1 cellular context compared by ENCODE assay signal in genomic region chr1:54125671-54126070, GRCh38.
TF ChIP-seq lines count a peak whose summit lies in the region.

No MANE protein-coding gene starts in this region.

TF ChIP-seq in H1, 55 proteins besides CTCF, POLR2A, EP300 and RAD21 (continued from another document):
- TF ChIP-seq BACH1 (IDR thresholded peaks at IDR 0.05; ENCODE audit: low read length) = no peak
- no peak for TF ChIP-seq CHD1 (IDR thresholded peaks at IDR 0.05; ENCODE audit: low read depth, low read length)
- TF ChIP-seq YY1 (IDR thresholded peaks at IDR 0.05; ENCODE audit: low read depth, low read length) = no peak
- TF ChIP-seq ATF3 (IDR thresholded peaks at IDR 0.05; ENCODE audit: insufficient read depth, low read depth, low read length) = no peak
- TF ChIP-seq NRF1 (IDR thresholded peaks at IDR 0.05; ENCODE audit: low read depth, low read length) = no peak
- TF ChIP-seq, protein P1, sequence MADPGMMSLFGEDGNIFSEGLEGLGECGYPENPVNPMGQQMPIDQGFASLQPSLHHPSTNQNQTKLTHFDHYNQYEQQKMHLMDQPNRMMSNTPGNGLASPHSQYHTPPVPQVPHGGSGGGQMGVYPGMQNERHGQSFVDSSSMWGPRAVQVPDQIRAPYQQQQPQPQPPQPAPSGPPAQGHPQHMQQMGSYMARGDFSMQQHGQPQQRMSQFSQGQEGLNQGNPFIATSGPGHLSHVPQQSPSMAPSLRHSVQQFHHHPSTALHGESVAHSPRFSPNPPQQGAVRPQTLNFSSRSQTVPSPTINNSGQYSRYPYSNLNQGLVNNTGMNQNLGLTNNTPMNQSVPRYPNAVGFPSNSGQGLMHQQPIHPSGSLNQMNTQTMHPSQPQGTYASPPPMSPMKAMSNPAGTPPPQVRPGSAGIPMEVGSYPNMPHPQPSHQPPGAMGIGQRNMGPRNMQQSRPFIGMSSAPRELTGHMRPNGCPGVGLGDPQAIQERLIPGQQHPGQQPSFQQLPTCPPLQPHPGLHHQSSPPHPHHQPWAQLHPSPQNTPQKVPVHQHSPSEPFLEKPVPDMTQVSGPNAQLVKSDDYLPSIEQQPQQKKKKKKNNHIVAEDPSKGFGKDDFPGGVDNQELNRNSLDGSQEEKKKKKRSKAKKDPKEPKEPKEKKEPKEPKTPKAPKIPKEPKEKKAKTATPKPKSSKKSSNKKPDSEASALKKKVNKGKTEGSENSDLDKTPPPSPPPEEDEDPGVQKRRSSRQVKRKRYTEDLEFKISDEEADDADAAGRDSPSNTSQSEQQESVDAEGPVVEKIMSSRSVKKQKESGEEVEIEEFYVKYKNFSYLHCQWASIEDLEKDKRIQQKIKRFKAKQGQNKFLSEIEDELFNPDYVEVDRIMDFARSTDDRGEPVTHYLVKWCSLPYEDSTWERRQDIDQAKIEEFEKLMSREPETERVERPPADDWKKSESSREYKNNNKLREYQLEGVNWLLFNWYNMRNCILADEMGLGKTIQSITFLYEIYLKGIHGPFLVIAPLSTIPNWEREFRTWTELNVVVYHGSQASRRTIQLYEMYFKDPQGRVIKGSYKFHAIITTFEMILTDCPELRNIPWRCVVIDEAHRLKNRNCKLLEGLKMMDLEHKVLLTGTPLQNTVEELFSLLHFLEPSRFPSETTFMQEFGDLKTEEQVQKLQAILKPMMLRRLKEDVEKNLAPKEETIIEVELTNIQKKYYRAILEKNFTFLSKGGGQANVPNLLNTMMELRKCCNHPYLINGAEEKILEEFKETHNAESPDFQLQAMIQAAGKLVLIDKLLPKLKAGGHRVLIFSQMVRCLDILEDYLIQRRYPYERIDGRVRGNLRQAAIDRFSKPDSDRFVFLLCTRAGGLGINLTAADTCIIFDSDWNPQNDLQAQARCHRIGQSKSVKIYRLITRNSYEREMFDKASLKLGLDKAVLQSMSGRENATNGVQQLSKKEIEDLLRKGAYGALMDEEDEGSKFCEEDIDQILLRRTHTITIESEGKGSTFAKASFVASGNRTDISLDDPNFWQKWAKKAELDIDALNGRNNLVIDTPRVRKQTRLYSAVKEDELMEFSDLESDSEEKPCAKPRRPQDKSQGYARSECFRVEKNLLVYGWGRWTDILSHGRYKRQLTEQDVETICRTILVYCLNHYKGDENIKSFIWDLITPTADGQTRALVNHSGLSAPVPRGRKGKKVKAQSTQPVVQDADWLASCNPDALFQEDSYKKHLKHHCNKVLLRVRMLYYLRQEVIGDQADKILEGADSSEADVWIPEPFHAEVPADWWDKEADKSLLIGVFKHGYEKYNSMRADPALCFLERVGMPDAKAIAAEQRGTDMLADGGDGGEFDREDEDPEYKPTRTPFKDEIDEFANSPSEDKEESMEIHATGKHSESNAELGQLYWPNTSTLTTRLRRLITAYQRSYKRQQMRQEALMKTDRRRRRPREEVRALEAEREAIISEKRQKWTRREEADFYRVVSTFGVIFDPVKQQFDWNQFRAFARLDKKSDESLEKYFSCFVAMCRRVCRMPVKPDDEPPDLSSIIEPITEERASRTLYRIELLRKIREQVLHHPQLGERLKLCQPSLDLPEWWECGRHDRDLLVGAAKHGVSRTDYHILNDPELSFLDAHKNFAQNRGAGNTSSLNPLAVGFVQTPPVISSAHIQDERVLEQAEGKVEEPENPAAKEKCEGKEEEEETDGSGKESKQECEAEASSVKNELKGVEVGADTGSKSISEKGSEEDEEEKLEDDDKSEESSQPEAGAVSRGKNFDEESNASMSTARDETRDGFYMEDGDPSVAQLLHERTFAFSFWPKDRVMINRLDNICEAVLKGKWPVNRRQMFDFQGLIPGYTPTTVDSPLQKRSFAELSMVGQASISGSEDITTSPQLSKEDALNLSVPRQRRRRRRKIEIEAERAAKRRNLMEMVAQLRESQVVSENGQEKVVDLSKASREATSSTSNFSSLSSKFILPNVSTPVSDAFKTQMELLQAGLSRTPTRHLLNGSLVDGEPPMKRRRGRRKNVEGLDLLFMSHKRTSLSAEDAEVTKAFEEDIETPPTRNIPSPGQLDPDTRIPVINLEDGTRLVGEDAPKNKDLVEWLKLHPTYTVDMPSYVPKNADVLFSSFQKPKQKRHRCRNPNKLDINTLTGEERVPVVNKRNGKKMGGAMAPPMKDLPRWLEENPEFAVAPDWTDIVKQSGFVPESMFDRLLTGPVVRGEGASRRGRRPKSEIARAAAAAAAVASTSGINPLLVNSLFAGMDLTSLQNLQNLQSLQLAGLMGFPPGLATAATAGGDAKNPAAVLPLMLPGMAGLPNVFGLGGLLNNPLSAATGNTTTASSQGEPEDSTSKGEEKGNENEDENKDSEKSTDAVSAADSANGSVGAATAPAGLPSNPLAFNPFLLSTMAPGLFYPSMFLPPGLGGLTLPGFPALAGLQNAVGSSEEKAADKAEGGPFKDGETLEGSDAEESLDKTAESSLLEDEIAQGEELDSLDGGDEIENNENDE (IDR thresholded peaks at IDR 0.05; ENCODE audit: insufficient replicate concordance, low read length) = no peak
- TF ChIP-seq MAFK (IDR thresholded peaks at IDR 0.05; ENCODE audit: low read depth, low read length) = no peak
